8 cellular contexts compared by ENCODE assay signal in the genomic region with DNA sequence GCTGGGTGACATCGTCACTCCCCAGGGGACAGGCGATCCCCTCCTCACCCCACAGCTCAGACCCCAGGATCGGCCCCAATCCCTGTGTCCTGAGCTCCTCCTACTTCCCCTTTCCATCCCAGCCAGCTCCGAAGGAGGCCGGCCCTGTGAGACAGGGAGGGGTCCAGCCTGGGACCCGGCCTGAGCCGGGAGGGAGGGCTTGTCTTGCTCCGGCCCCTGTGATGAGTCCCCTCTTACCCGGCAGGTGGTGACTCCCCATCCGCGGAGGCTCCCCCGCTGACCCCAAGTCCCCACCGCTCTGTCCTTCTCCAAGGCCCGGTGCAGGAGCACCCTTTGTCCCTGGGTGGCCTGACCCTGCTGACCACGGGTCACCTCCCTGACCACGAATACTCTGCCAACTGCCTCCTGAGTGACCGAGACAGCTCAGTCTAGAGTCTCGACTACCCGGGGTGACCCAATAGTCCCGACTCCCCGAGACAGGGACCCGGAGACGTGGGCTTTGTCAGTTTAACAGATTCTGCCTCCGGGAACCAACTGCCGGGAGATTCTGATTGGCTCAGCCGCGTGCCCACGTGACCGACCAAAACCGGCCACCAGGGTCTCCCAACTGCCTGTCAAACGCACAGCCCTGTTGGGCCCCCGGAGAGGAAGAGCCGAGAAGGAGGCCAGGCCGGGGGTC.
DNase-seq lines count a peak whose midpoint lies in the region; ATAC-seq and TF ChIP-seq lines count a peak whose summit lies in the region.

No MANE protein-coding gene starts in this region.

- CTCF ChIA-PET in AG04449 (lab: Yijun Ruan, JAX), result interaction anchor here (0.6 kb wide), 1 partner anchor 471 kb away, joined by 3 read pairs; no protein-coding TSS in a partner anchor

- peaks cover 22% of the 10 kb centered on the region for H3K27me3 ChIP-seq in foreskin keratinocyte

- POLR2A ChIA-PET in AG04449 (lab: Yijun Ruan, JAX), result no interaction called here

- peak overlapping the region; percentile 43 for H3K4me3 Mint-ChIP-seq in T-helper 17 cell

- H3K27ac ChIP-seq in foreskin keratinocyte, result no peak overlapping the region

- peak overlapping the region; percentile 62 for H3K4me3 ChIP-seq in AG04449 (ENCODE audit: low read depth, low read length)

- H3K4me1 ChIP-seq in foreskin keratinocyte, result no peaks in the 10 kb centered on the region

- peaks cover 20% of the 10 kb centered on the region for H3K27me3 Mint-ChIP-seq in T-helper 17 cell

- no peaks in the 10 kb centered on the region for H3K9me3 ChIP-seq in T-helper 17 cell (ENCODE audit: control insufficient read depth, low read length, poor library complexity, severe bottlenecking)

- peaks cover 5% of the 10 kb centered on the region for H3K4me1 Mint-ChIP-seq in T-helper 17 cell

- ATAC-seq in GM19035 (IDR thresholded peaks at IDR 0.05; ENCODE audit: unreplicated experiment) (peak; percentile 88), T-helper 17 cell (no peak), foreskin keratinocyte (peak; percentile 10), omental fat pad (ENCODE audit: low FRiP score) (peak; percentile 69), HG02970 (IDR thresholded peaks at IDR 0.05; ENCODE audit: low FRiP score, unreplicated experiment) (no peak)

- peaks cover 2% of the 10 kb centered on the region for H3K36me3 Mint-ChIP-seq in T-helper 17 cell (ENCODE audit: low read depth)

- TF ChIP-seq CTCF in AG04449 (IDR thresholded peaks at IDR 0.05; ENCODE audit: insufficient read depth, low read length, missing control alignments), result no peak
- TF ChIP-seq CTCF in foreskin keratinocyte (conservative IDR thresholded peaks at IDR 0.05), result no peak
- TF ChIP-seq CTCF in omental fat pad (IDR thresholded peaks at IDR 0.05), result no peak

- no peak overlapping the region for H3K27ac Mint-ChIP-seq in T-helper 17 cell

- DNase-seq in AG04449 (ENCODE audit: low read depth, low spot score) (no peak), T-helper 17 cell (no peak), foreskin keratinocyte (no peak), omental fat pad (ENCODE audit: low spot score) (no peak), SIG-M5 treated with dmso at 0.1 percent for 504 hours (lab: John Stamatoyannopoulos, UW; ENCODE audit: unreplicated experiment) (no peak)
- no peak for DNase-seq in central memory CD4-positive, alpha-beta T cell

Comparison
In these comparisons a context has a peak if more than half of its experiments do, and no peak if none do; other contexts are left out.
1. ATAC-seq: peak in GM19035 (single experiment), foreskin keratinocyte (single experiment) and omental fat pad (single experiment); none in T-helper 17 cell (single experiment) and HG02970 (single experiment).